In the genomic region with DNA sequence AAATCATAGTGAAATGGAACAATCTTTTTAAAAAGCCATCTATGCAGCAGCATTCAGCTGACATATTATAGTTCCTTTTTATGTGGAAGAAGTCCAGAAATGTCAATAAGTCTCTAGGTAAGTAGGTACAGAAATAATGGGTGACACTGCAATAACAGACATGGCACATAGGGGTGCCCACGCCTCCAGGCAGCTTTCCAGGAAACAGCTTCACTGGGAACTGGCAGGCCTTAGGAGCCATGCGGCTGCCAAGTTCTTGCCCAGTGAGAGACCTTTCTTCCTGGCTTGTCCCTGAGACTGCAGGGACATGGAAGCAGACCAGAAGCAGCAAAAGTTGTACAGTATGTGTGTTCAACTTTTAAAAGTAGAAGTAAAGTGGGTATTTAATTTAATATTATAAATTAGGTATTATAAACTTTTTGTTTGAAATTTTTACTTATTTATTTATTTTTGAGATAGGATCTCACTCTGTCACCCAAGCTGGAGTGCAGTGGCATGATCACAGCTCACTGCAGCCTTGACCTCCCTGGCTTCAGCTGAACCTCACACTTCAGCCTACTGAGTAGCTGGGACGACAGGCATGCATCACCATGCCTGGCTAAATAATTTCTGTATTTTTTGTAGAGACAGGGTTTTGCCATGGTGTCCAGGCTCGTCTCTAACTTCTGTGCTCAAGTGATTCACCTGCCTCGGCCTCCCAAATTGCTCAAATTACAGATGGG, we compare ENCODE assay signal across 12 cellular contexts. TPM values are rescaled to one million over a fixed set of nuclear protein-coding genes. Genes with fewer than 3 reads are reported as not detected.
A peak's percentile ranks its signal among the peaks of the same experiment; 100 is the strongest.
DNase-seq lines count a peak whose midpoint lies in the region; TF ChIP-seq lines count a peak whose summit lies in the region.
"Had no signal": no experiment of that assay in that cellular context is flagged by ENCODE, and none has a peak within 500 bp of the region (broad histone marks: within the 10 kb centered on the region; RNA-seq: fewer than 3 reads in every experiment).

No MANE protein-coding gene starts in this region.

- peak; percentile 32; the same call in 2 of the 3 replicates for TF ChIP-seq CTCF in H9 (conservative IDR thresholded peaks at IDR 0.05)

- no peaks in the 10 kb centered on the region for H3K23me2 ChIP-seq in H9 (ENCODE audit: insufficient read length, low read depth, low read length, poor library complexity, severe bottlenecking)

- H3K4me1 Mint-ChIP-seq in H9: peaks cover 0 to 6% of the 10 kb centered on the region in 2 experiments; a peak in 2 of 4 replicates

- H3K9me3 Mint-ChIP-seq in H9: no peaks in the 10 kb centered on the region

- H3K27me3 Mint-ChIP-seq in H9 (ENCODE audit: low read depth): no peaks in the 10 kb centered on the region; the same call in 1 of the 2 replicates

- H2BK12ac ChIP-seq in H9 (ENCODE audit: insufficient read length, low read depth, low read length): no peak overlapping the region

- H4K5ac ChIP-seq in H9 (ENCODE audit: insufficient read length, low read depth, low read length): no peak overlapping the region

- no peak overlapping the region for H2AFZ ChIP-seq in H9 (ENCODE audit: low read length)

- H3K27ac Mint-ChIP-seq in H9: no peak overlapping the region

- H2BK20ac ChIP-seq in H9 (ENCODE audit: low read depth, low read length, poor library complexity, severe bottlenecking): no peak overlapping the region

- H2BK5ac ChIP-seq in H9 (ENCODE audit: insufficient read length, low read length): no peak overlapping the region

- H3K27me3 ChIP-seq in H9 (ENCODE audit: insufficient read depth, low read length): no peaks in the 10 kb centered on the region
- H3K27me3 ChIP-seq: BLaER1 treated with 17β-estradiol and CSF1 and Interleukin-3, amounts not matched to agents 10 nM and 100 nM had no signal

- no peaks in the 10 kb centered on the region for H4K20me1 ChIP-seq in H9 (ENCODE audit: control insufficient read depth, insufficient read depth, insufficient read length)
- H4K20me1 ChIP-seq: BLaER1 treated with 17β-estradiol and CSF1 and Interleukin-3, amounts not matched to agents 10 nM and 100 nM had no signal

- H4K8ac ChIP-seq in H9 (replicated peaks; ENCODE audit: insufficient read length, low read depth, low read length): no peak overlapping the region

- no peak overlapping the region for H3K18ac ChIP-seq in H9 (ENCODE audit: insufficient read length, low read depth, low read length)

- no peak overlapping the region for H3K4me2 ChIP-seq in H9 (ENCODE audit: insufficient read depth, insufficient read length, low read length)
- H3K4me2 ChIP-seq: BLaER1 treated with 17β-estradiol and CSF1 and Interleukin-3, amounts not matched to agents 10 nM and 100 nM had no signal

- H4K91ac ChIP-seq in H9 (ENCODE audit: insufficient read length, low read depth, low read length): no peak overlapping the region

- no peak overlapping the region for H3K4me3 Mint-ChIP-seq in H9

- no peaks in the 10 kb centered on the region for H3K4me1 ChIP-seq in H9 (ENCODE audit: insufficient read depth, low read length)
- H3K4me1 ChIP-seq: BLaER1 treated with 17β-estradiol and CSF1 and Interleukin-3, amounts not matched to agents 10 nM and 100 nM had no signal

- no peak overlapping the region for H2BK15ac ChIP-seq in H9 (ENCODE audit: low read depth, low read length)

- H3K9me3 ChIP-seq in H9 (ENCODE audit: control insufficient read depth, low read depth, low read length): no peaks in the 10 kb centered on the region
- H3K9me3 ChIP-seq: BLaER1 treated with 17β-estradiol and CSF1 and Interleukin-3, amounts not matched to agents 10 nM and 100 nM had no signal

- no peak overlapping the region for H3K27ac ChIP-seq in H9 (ENCODE audit: insufficient read length, low read depth, low read length)
- H3K27ac ChIP-seq: BLaER1 treated with 17β-estradiol and CSF1 and Interleukin-3, amounts not matched to agents 10 nM and 100 nM had no signal

- no peak overlapping the region for H2BK120ac ChIP-seq in H9 (ENCODE audit: low read depth, low read length, poor library complexity, severe bottlenecking)

- H3K56ac ChIP-seq in H9 (ENCODE audit: insufficient read length, low read depth, low read length): no peak overlapping the region

- H3K79me2 ChIP-seq in H9 (ENCODE audit: insufficient read depth, low read length): no peaks in the 10 kb centered on the region

- no peak overlapping the region for H3K23ac ChIP-seq in H9 (ENCODE audit: insufficient read length, low read depth, low read length)

- no peaks in the 10 kb centered on the region; a peak in 1 of 7 replicates for H3K36me3 Mint-ChIP-seq in H9 (ENCODE audit: insufficient read depth in 1 of 3, low read depth in 3 of 3)

- no peak overlapping the region for H3T11ph ChIP-seq in H9 (ENCODE audit: low read length)

- WGBS in H9 (ENCODE audit: extremely low coverage, insufficient read length, low lambda C conversion rate): no CpG with 5 or more reads among the region's 5 CpGs

- no peaks in the 10 kb centered on the region for H3K79me1 ChIP-seq in H9 (ENCODE audit: insufficient read depth, low read depth, low read length, poor library complexity, severe bottlenecking)

- no peak overlapping the region for H2AK5ac ChIP-seq in H9 (ENCODE audit: insufficient read length, low read length)

- H3K4ac ChIP-seq in H9 (ENCODE audit: low read depth, low read length): no peak overlapping the region

- no peak overlapping the region for H3K9ac ChIP-seq in H9 (ENCODE audit: extremely low read depth, insufficient read length, low read length)
- H3K9ac ChIP-seq: BLaER1 treated with 17β-estradiol and CSF1 and Interleukin-3, amounts not matched to agents 10 nM and 100 nM had no signal

- no peak for DNase-seq in H9
- peak; percentile 51 for DNase-seq in astrocyte of the hippocampus (ENCODE audit: low read depth, low spot score)
- DNase-seq in hypothalamus (lab: John Stamatoyannopoulos, UW): peak in 34 of 51 donors; percentile 6 to 75 (median 46)
- peak; percentile 15 for DNase-seq in pulmonary artery endothelial cell (ENCODE audit: low read depth, low spot score)
- DNase-seq in glomerular visceral epithelial cell (ENCODE audit: extremely low spot score): no peak
- DNase-seq in activated CD4-positive, alpha-beta T cell treated with anti-CD3 and anti-CD28 coated beads, Interleukin-2, amount 50 U/mL, for 1 hour: no peak
- DNase-seq in NCI-H774 (lab: John Stamatoyannopoulos, UW): no peak
- no peak for DNase-seq in UCSD-AML1 (lab: John Stamatoyannopoulos, UW; ENCODE audit: unreplicated experiment)
- DNase-seq: effector CD8-positive, alpha-beta T cell; NCI-H1436 treated with DMSO at 0.1 percent for 48 hours had no signal

- no peak overlapping the region for H3K14ac ChIP-seq in H9 (ENCODE audit: insufficient read depth, low read length)

RNA-seq across cellular contexts. Expression of a gene that starts 12.1 kb away (rescaled TPM):
- total RNA-seq in H9 (2021) (1.3 and 1.4 TPM in 2 replicates), pulmonary artery endothelial cell (0.07 TPM in 1 of 2 replicates, not detected in the other)
- total RNA-seq: activated CD8-positive, alpha-beta memory T cell treated with anti-CD3 and anti-CD28 coated beads for 36 hours had no signal

Comparison
In these comparisons a context has a peak if more than half of its experiments do, and no peak if none do; other contexts are left out.
1. DNase-seq: peak in astrocyte of the hippocampus (single experiment), hypothalamus (34 of 51) and pulmonary artery endothelial cell (single experiment); none in H9 (single experiment), glomerular visceral epithelial cell (single experiment), activated CD4-positive, alpha-beta T cell treated with anti-CD3 and anti-CD28 coated beads, Interleukin-2, amount 50 U/mL, for 1 hour (single experiment), NCI-H774 (single experiment) and UCSD-AML1 (single experiment).